ENCODE assay signal across 8 cellular contexts in the genomic region with DNA sequence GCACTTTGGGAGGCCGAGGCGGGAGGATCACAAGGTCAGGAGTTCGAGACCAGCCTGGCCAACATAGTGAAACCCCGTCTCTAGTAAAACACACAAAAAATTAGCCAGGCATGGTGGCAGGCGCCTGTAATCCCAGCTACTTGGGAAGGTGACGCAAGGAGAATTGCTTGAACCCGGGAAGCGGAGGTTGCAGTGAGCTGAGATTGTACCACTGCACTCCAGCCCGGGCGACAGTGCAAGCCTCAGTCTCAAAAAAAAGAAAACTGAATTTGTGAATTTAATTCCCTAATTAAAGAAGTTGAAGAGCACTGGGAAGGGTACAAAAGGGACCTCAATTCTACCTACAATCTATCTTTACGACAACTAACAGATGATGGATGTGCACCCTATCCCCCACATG. TPM values are rescaled to one million over a fixed set of nuclear protein-coding genes. Genes with fewer than 3 reads are reported as not detected.
DNase-seq lines count a peak whose midpoint lies in the region; ATAC-seq, FAIRE-seq and TF ChIP-seq lines count a peak whose summit lies in the region.
"Not testable (repeated sequence)": the region's sequence is repeated elsewhere in the genome, so short reads cannot be mapped to it uniquely, and the experiment has no call there.

No MANE protein-coding gene starts in this region.

- intact Hi-C loops in OCI-LY7 (cut with micrococcal nuclease; ENCODE audit: unreplicated experiment) = loop anchor here (2.0 to 10.0 kb wide), 3 partner anchors 76 to 1720 kb away; partner anchors contain the start of gene EPB41L5
- intact Hi-C loops in activated CD8-positive, alpha-beta T cell treated with anti-CD3 and anti-CD28 coated beads for 36 hours (cut with micrococcal nuclease); posterior vena cava (cut with DNase I): not testable (repeated sequence)
- intact Hi-C loops in activated naive CD4-positive, alpha-beta T cell treated with anti-CD3 and anti-CD28 coated beads for 36 hours (cut with micrococcal nuclease) = loop anchor here (10.0 kb wide), 1 partner anchor 400 kb away; no protein-coding TSS in a partner anchor

- H3F3A ChIP-seq in GM23248 (ENCODE audit: insufficient read depth) = not testable (repeated sequence)

- not testable (repeated sequence) for H3K9me3 ChIP-seq in A549; GM23248 (ENCODE audit: low read depth); OCI-LY7 (ENCODE audit: low read length); mesenchymal stem cell (ENCODE audit: control insufficient read depth, low read length)

- H3K27ac Mint-ChIP-seq in activated CD8-positive, alpha-beta T cell treated with anti-CD3 and anti-CD28 coated beads for 36 hours = peak overlapping the region; percentile 11
- not testable (repeated sequence) for H3K27ac Mint-ChIP-seq in activated naive CD4-positive, alpha-beta T cell treated with anti-CD3 and anti-CD28 coated beads for 36 hours; brain

- not testable (repeated sequence) for H2BK120ac ChIP-seq in mesenchymal stem cell (ENCODE audit: low read depth, low read length)

- CTCF ChIA-PET in A549 (lab: Yijun Ruan, JAX) = interaction anchor here (0.9 to 1.6 kb wide), 4 partner anchors 31 to 332 kb away, joined by 3 to 4 read pairs (median 4); no protein-coding TSS in a partner anchor
- CTCF ChIA-PET in OCI-LY7 (lab: Charles Lee; ENCODE audit: unreplicated experiment) = not testable (repeated sequence)
- CTCF ChIA-PET in activated CD8-positive, alpha-beta T cell treated with anti-CD3 and anti-CD28 coated beads for 36 hours (lab: Charles Lee) = interaction anchor here (1.1 to 1.5 kb wide), 2 partner anchors 10 to 204 kb away, joined by 4 read pairs; partner anchors contain the start of gene RNU4ATAC
- CTCF ChIA-PET in activated naive CD4-positive, alpha-beta T cell treated with anti-CD3 and anti-CD28 coated beads for 36 hours (lab: Charles Lee) = interaction anchor here (0.7 to 1.5 kb wide), 2 partner anchors 35 to 65 kb away, joined by 3 to 6 read pairs; no protein-coding TSS in a partner anchor

- not testable (repeated sequence) for H4K8ac ChIP-seq in mesenchymal stem cell (ENCODE audit: low read length)

- H3K36me3 ChIP-seq in GM23248 (ENCODE audit: low read depth) = peaks cover 38% of the 10 kb centered on the region
- peaks cover 59% of the 10 kb centered on the region for H3K36me3 ChIP-seq in OCI-LY7 (ENCODE audit: insufficient read depth, low read length)
- peaks cover 31 to 49% of the 10 kb centered on the region in 2 experiments for H3K36me3 ChIP-seq in mesenchymal stem cell (ENCODE audit: control insufficient read depth in 1 of 2, insufficient read depth in 2 of 2, low read depth in 1 of 2, low read length in 2 of 2)

- H2BK12ac ChIP-seq in mesenchymal stem cell (ENCODE audit: low read length in 2 of 2) = not testable (repeated sequence)

- not testable (repeated sequence) for H3K27me3 Mint-ChIP-seq in activated CD8-positive, alpha-beta T cell treated with anti-CD3 and anti-CD28 coated beads for 36 hours; activated naive CD4-positive, alpha-beta T cell treated with anti-CD3 and anti-CD28 coated beads for 36 hours (ENCODE audit: low read depth)
- H3K27me3 Mint-ChIP-seq in brain = peaks cover 15% of the 10 kb centered on the region

- DNase-seq in A549 (ENCODE audit: low read depth in 1 of 2, low spot score in 1 of 2); GM23248; OCI-LY7 (ENCODE audit: low spot score); activated CD8-positive, alpha-beta T cell treated with anti-CD3 and anti-CD28 coated beads for 36 hours; activated naive CD4-positive, alpha-beta T cell treated with anti-CD3 and anti-CD28 coated beads for 36 hours; mesenchymal stem cell: not testable (repeated sequence)
- DNase-seq in posterior vena cava (ENCODE audit: low spot score) = peak; percentile 64

- H3K4me1 ChIP-seq in A549 (peaks cover 14% of the 10 kb centered on the region; the same call in 1 of the 3 replicates), OCI-LY7 (ENCODE audit: insufficient read depth, low read length, poor library complexity, severe bottlenecking) (peaks cover 16% of the 10 kb centered on the region)
- H3K4me1 ChIP-seq in GM23248 (ENCODE audit: insufficient read depth); mesenchymal stem cell (ENCODE audit: control insufficient read depth, insufficient read depth, low read depth, low read length): not testable (repeated sequence)

- peaks cover 68% of the 10 kb centered on the region for H3K79me2 ChIP-seq in GM23248 (ENCODE audit: insufficient read depth)
- H3K79me2 ChIP-seq in OCI-LY7 (ENCODE audit: insufficient read depth, low read depth, low read length) = peaks cover 46% of the 10 kb centered on the region

- not testable (repeated sequence) for H4K20me1 ChIP-seq in GM23248 (ENCODE audit: insufficient read depth); OCI-LY7 (ENCODE audit: insufficient read depth, low read length)

- not testable (repeated sequence) for TF ChIP-seq POLR2A in A549 (IDR thresholded peaks at IDR 0.05; ENCODE audit: low read length)

- peaks cover 52% of the 10 kb centered on the region for H3K36me3 Mint-ChIP-seq in activated CD8-positive, alpha-beta T cell treated with anti-CD3 and anti-CD28 coated beads for 36 hours (ENCODE audit: low read depth)
- peaks cover 51% of the 10 kb centered on the region for H3K36me3 Mint-ChIP-seq in activated naive CD4-positive, alpha-beta T cell treated with anti-CD3 and anti-CD28 coated beads for 36 hours (ENCODE audit: low read depth)
- peaks cover 50% of the 10 kb centered on the region for H3K36me3 Mint-ChIP-seq in brain

- not testable (repeated sequence) for H2BK5ac ChIP-seq in mesenchymal stem cell (ENCODE audit: low read depth, low read length, poor library complexity, severe bottlenecking)

- peak overlapping the region; percentile 89 for H3K4me3 Mint-ChIP-seq in activated CD8-positive, alpha-beta T cell treated with anti-CD3 and anti-CD28 coated beads for 36 hours
- peak overlapping the region; percentile 21 for H3K4me3 Mint-ChIP-seq in activated naive CD4-positive, alpha-beta T cell treated with anti-CD3 and anti-CD28 coated beads for 36 hours
- peak overlapping the region; percentile 90 to 99 (median 94) for H3K4me3 Mint-ChIP-seq in brain

- 93% methylated on average over 11 of the region's 11 CpGs for WGBS in A549 (ENCODE audit: missing lambda C conversion rate)
- WGBS in GM23248 (ENCODE audit: low coverage in 1 of 2, low lambda C conversion rate in 2 of 2, missing lambda C conversion rate in 2 of 2), 2 experiments = 83 to 85% methylated on average over 11 of the region's 11 CpGs
- 97% methylated on average over 8 of the region's 11 CpGs for WGBS in mesenchymal stem cell

- H3K4me2 ChIP-seq in A549 (peak overlapping the region; percentile 88), GM23248 (ENCODE audit: unreplicated experiment) (peak overlapping the region; percentile 86), OCI-LY7 (ENCODE audit: low read length) (peak overlapping the region; percentile 81)
- H3K4me2 ChIP-seq in mesenchymal stem cell (ENCODE audit: low read length, poor library complexity, severe bottlenecking) = not testable (repeated sequence)

- not testable (repeated sequence) for TF ChIP-seq CTCF in A549 (IDR thresholded peaks at IDR 0.05); OCI-LY7 (conservative IDR thresholded peaks at IDR 0.05; ENCODE audit: low read length); activated CD8-positive, alpha-beta T cell treated with anti-CD3 and anti-CD28 coated beads for 36 hours (IDR thresholded peaks at IDR 0.05); brain (conservative IDR thresholded peaks at IDR 0.05)

- H3K9ac ChIP-seq in GM23248 (peak overlapping the region; percentile 93), mesenchymal stem cell (ENCODE audit: low read length) (peak overlapping the region; percentile 94)

- H2AFZ ChIP-seq in GM23248; OCI-LY7 (ENCODE audit: low read length); mesenchymal stem cell (ENCODE audit: low read depth, low read length): not testable (repeated sequence)

- not testable (repeated sequence) for BruUV-seq in OCI-LY7 (replicated peaks; lab: Mats Ljungman, UMichigan)

- not testable (repeated sequence) for H4K91ac ChIP-seq in mesenchymal stem cell (ENCODE audit: low read length)

- H3K9me2 ChIP-seq in GM23248 (ENCODE audit: insufficient read depth); OCI-LY7 (ENCODE audit: insufficient read depth, low read length): not testable (repeated sequence)

- H3K27ac ChIP-seq in A549; GM23248; OCI-LY7 (ENCODE audit: low read depth, low read length, poor library complexity, severe bottlenecking); mesenchymal stem cell (ENCODE audit: low read length, poor library complexity, severe bottlenecking): not testable (repeated sequence)

- H3K4me1 Mint-ChIP-seq in activated CD8-positive, alpha-beta T cell treated with anti-CD3 and anti-CD28 coated beads for 36 hours (ENCODE audit: low read depth) = peaks cover 51% of the 10 kb centered on the region
- H3K4me1 Mint-ChIP-seq in activated naive CD4-positive, alpha-beta T cell treated with anti-CD3 and anti-CD28 coated beads for 36 hours (ENCODE audit: low read depth) = peaks cover 60% of the 10 kb centered on the region
- H3K4me1 Mint-ChIP-seq in brain = peaks cover 20% of the 10 kb centered on the region

- ATAC-seq in A549; activated CD8-positive, alpha-beta T cell treated with anti-CD3 and anti-CD28 coated beads for 36 hours: not testable (repeated sequence)

- POLR2A ChIA-PET in A549 (lab: Yijun Ruan, JAX) = not testable (repeated sequence)
- POLR2A ChIA-PET in OCI-LY7 (lab: Charles Lee) = interaction anchor here (0.6 kb wide), 2 partner anchors 135 to 356 kb away, joined by 3 to 4 read pairs; no protein-coding TSS in a partner anchor
- POLR2A ChIA-PET in activated CD8-positive, alpha-beta T cell treated with anti-CD3 and anti-CD28 coated beads for 36 hours (lab: Charles Lee) = interaction anchor here (1.2 to 1.4 kb wide), 3 partner anchors 10 to 204 kb away, joined by 3 to 8 read pairs (median 5); partner anchors contain the start of genes CLASP1 and RNU4ATAC

- not testable (repeated sequence) for H3K18ac ChIP-seq in mesenchymal stem cell (ENCODE audit: low read depth in 1 of 2, low read length in 2 of 2)

- not testable (repeated sequence) for H3K27me3 ChIP-seq in GM23248 (replicated peaks; ENCODE audit: insufficient read depth); mesenchymal stem cell (ENCODE audit: control insufficient read depth in 1 of 2, insufficient read depth in 1 of 2, low read length in 2 of 2)

- not testable (repeated sequence) for H2BK15ac ChIP-seq in mesenchymal stem cell (ENCODE audit: low read depth, poor library complexity, severe bottlenecking)

- not testable (repeated sequence) for H3K14ac ChIP-seq in mesenchymal stem cell (ENCODE audit: low read length in 2 of 2)

- H3K79me1 ChIP-seq in mesenchymal stem cell (replicated peaks; ENCODE audit: low read length, poor library complexity, severe bottlenecking) = peaks cover 11% of the 10 kb centered on the region

- H2AK5ac ChIP-seq in mesenchymal stem cell (ENCODE audit: low read length, severe bottlenecking) = not testable (repeated sequence)

- not testable (repeated sequence) for H3K4ac ChIP-seq in mesenchymal stem cell (ENCODE audit: low read depth in 1 of 2, low read length in 2 of 2)

- FAIRE-seq in A549 (lab: Jason Lieb, UNC) = not testable (repeated sequence)

- H3K23ac ChIP-seq in mesenchymal stem cell (ENCODE audit: low read length in 2 of 2) = not testable (repeated sequence)

- not testable (repeated sequence) for H3K4me3 ChIP-seq in A549; mesenchymal stem cell (ENCODE audit: insufficient read depth in 1 of 2, low read depth in 1 of 2, low read length in 2 of 2)
- H3K4me3 ChIP-seq in GM23248 = peak overlapping the region; percentile 96; the same call in 1 of the 2 replicates
- peak overlapping the region; percentile 92 for H3K4me3 ChIP-seq in OCI-LY7 (ENCODE audit: low read depth, low read length, poor library complexity, severe bottlenecking)

- not testable (repeated sequence) for TF ChIP-seq RAD21 in A549 (conservative IDR thresholded peaks at IDR 0.05 in 1 of 2, IDR thresholded peaks at IDR 0.05 in 1 of 2)

- in situ Hi-C loops in GM23248 (cut with MboI) = not testable (repeated sequence)

- not testable (repeated sequence) for H3K9me3 Mint-ChIP-seq in activated CD8-positive, alpha-beta T cell treated with anti-CD3 and anti-CD28 coated beads for 36 hours; activated naive CD4-positive, alpha-beta T cell treated with anti-CD3 and anti-CD28 coated beads for 36 hours; brain

- not testable (repeated sequence) for TF ChIP-seq EP300 in A549 (IDR thresholded peaks at IDR 0.05)

RNA-seq across cellular contexts. Expression of gene NIFK, which starts 2.1 kb away (rescaled TPM):
- polyA plus RNA-seq in A549 (2011; rRNA removed) (55.3 and 82.9 TPM in 2 replicates), A549 (2017; fragmentation: RNase III; extraction: RNeasy Plus Mini Kit Qiagen cat#74134 plus additional on column Dnase treatment) (50.0 to 60.6 TPM (median 50.3 TPM) in 3 replicates), GM23248 (2016; fragmentation: Nextera tagmentation; extraction: Ambion mirVana) (101 and 107 TPM in 2 replicates), brain (ENCODE audit: insufficient read depth, low read depth, low replicate concordance) (14.6 TPM)
- polyA plus RNA-seq in A549 (2012; cell fraction: cytosol; rRNA removed) = 19.1 and 19.6 TPM in 2 replicates
- polyA plus RNA-seq in A549 (2012; cell fraction: nucleus; rRNA removed) = 9.8 and 15.7 TPM in 2 replicates
- polyA minus RNA-seq in A549 (2011; rRNA and poly(A)+ RNA removed) = 13.8 and 18.3 TPM in 2 replicates
- 42.5 and 56.2 TPM in 2 replicates for total RNA-seq in GM23248 (2014; rRNA removed; shearing (Covaris generic))
- 64.1 and 78.1 TPM in 2 replicates for total RNA-seq in OCI-LY7 (2014; rRNA removed; shearing (Covaris generic))
- total RNA-seq in OCI-LY7 (2022) (100 and 107 TPM in 2 replicates), posterior vena cava (10 to 100 TPM; 32.1 to 45.8 TPM)
- 100 to 1,000 TPM; 115 to 134 TPM for total RNA-seq in activated CD8-positive, alpha-beta T cell treated with anti-CD3 and anti-CD28 coated beads for 36 hours
- 100 to 1,000 TPM; 112 to 117 TPM for total RNA-seq in activated naive CD4-positive, alpha-beta T cell treated with anti-CD3 and anti-CD28 coated beads for 36 hours
- 75.3 TPM for polyA plus RNA-seq in mesenchymal stem cell (2013, experiment 1 of 2)
- polyA plus RNA-seq in mesenchymal stem cell (2013, experiment 2 of 2) = 68.7 TPM

RNA-seq across cellular contexts. Expression of gene TSN, which starts 20.9 kb away (rescaled TPM):
- polyA plus RNA-seq in A549 (2011; rRNA removed) = 101 and 117 TPM in 2 replicates
- 28.1 and 32.9 TPM in 2 replicates for polyA plus RNA-seq in A549 (2012; cell fraction: cytosol; rRNA removed)
- polyA plus RNA-seq in A549 (2012; cell fraction: nucleus; rRNA removed) = 11.3 and 16.0 TPM in 2 replicates
- 55.9 to 59.0 TPM (median 56.8 TPM) in 3 replicates for polyA plus RNA-seq in A549 (2017; fragmentation: RNase III; extraction: RNeasy Plus Mini Kit Qiagen cat#74134 plus additional on column Dnase treatment)
- polyA minus RNA-seq in A549 (2011; rRNA and poly(A)+ RNA removed) = 37.3 and 42.0 TPM in 2 replicates
- 65.7 and 79.0 TPM in 2 replicates for total RNA-seq in GM23248 (2014; rRNA removed; shearing (Covaris generic))
- 74.6 and 78.9 TPM in 2 replicates for polyA plus RNA-seq in GM23248 (2016; fragmentation: Nextera tagmentation; extraction: Ambion mirVana)
- total RNA-seq in OCI-LY7 (2014; rRNA removed; shearing (Covaris generic)) = 59.2 and 64.4 TPM in 2 replicates
- total RNA-seq in OCI-LY7 (2022) = 98.7 and 102 TPM in 2 replicates
- total RNA-seq in activated CD8-positive, alpha-beta T cell treated with anti-CD3 and anti-CD28 coated beads for 36 hours = 10 to 100 TPM; 55.9 to 58.1 TPM
- 10 to 100 TPM; 49.8 to 52.6 TPM for total RNA-seq in activated naive CD4-positive, alpha-beta T cell treated with anti-CD3 and anti-CD28 coated beads for 36 hours
- polyA plus RNA-seq in brain (ENCODE audit: insufficient read depth, low read depth, low replicate concordance) = 67.6 TPM
- 28.6 TPM for polyA plus RNA-seq in mesenchymal stem cell (2013, experiment 1 of 2)
- polyA plus RNA-seq in mesenchymal stem cell (2013, experiment 2 of 2) = 29.9 TPM
- total RNA-seq in posterior vena cava = 10 to 100 TPM; 43.8 to 49.5 TPM

Comparison
In these comparisons a context has a peak if more than half of its experiments do, and no peak if none do; other contexts are left out.
1. H3K4me3 Mint-ChIP-seq: peak in every context shown above with its lines; median percentile 94 in brain; 89 in activated CD8-positive, alpha-beta T cell treated with anti-CD3 and anti-CD28 coated beads for 36 hours; 21 in activated naive CD4-positive, alpha-beta T cell treated with anti-CD3 and anti-CD28 coated beads for 36 hours.